Comparison of ENCODE assay signal across 14 cellular contexts in genomic region chr11:62487698-62488551, GRCh38. TPM values are rescaled to one million over a fixed set of nuclear protein-coding genes. Genes with fewer than 3 reads are reported as not detected.
DNase-seq lines count a peak whose midpoint lies in the region; ATAC-seq and TF ChIP-seq lines count a peak whose summit lies in the region.
"Had no signal": no experiment of that assay in that cellular context is flagged by ENCODE, and none has a peak within 500 bp of the region (broad histone marks: within the 10 kb centered on the region; RNA-seq: fewer than 3 reads in every experiment).

No MANE protein-coding gene starts in this region.

- H3K14ac ChIP-seq in IMR-90 (replicated peaks; ENCODE audit: low read depth, low read length): no peak overlapping the region

- H3K4me3 ChIP-seq in IMR-90 (ENCODE audit: insufficient read depth, low read depth, low read length): no peak overlapping the region
- H3K4me3 ChIP-seq: mucosa of descending colon, skin epidermis, transverse colon had no signal

- peaks cover 3% of the 10 kb centered on the region; the same call in 1 of the 2 replicates for H3K9me1 ChIP-seq in IMR-90 (ENCODE audit: insufficient read depth, low read length)

- H3K27me3 ChIP-seq in IMR-90 (ENCODE audit: control insufficient read depth, insufficient read depth, low read length): no peaks in the 10 kb centered on the region
- H3K27me3 ChIP-seq: transverse colon had no signal

- H3K27ac ChIP-seq in IMR-90 (ENCODE audit: insufficient read depth, low read length): no peak overlapping the region
- H3K27ac ChIP-seq: skin epidermis had no signal

- POLR2A ChIA-PET in IMR-90 (lab: Charles Lee; ENCODE audit: unreplicated experiment): interaction anchor here (0.6 kb wide), 2 partner anchors 87 to 832 kb away, joined by 3 to 8 read pairs; no protein-coding TSS in a partner anchor

- H3K36me3 Mint-ChIP-seq in T-helper 17 cell (ENCODE audit: low read depth) (peaks cover 10% of the 10 kb centered on the region), nephron progenitor cell (ENCODE audit: low read depth) (no peaks in the 10 kb centered on the region)
- H3K36me3 Mint-ChIP-seq: activated naive CD8-positive, alpha-beta T cell treated with anti-CD3 and anti-CD28 coated beads, Interleukin-2, amount 10 ng/mL, durations not matched to agents 7 days and 5 days had no signal

- in situ Hi-C loops in IMR-90 (cut with MboI; ENCODE audit: low sequenced_read_pairs): no loop called here

- H3K9me3 Mint-ChIP-seq in nephron progenitor cell: peaks cover 4% of the 10 kb centered on the region
- H3K9me3 Mint-ChIP-seq: activated naive CD8-positive, alpha-beta T cell treated with anti-CD3 and anti-CD28 coated beads, Interleukin-2, amount 10 ng/mL, durations not matched to agents 7 days and 5 days; activated T-cell treated with anti-CD3 and anti-CD28 coated beads, Interleukin-2, amount 50 U/mL, for 24 hours had no signal

- WGBS in IMR-90 (ENCODE audit: extremely low coverage in 2 of 2, insufficient read length in 1 of 2), 2 experiments: 25% methylated on average over 8 of the region's 19 CpGs; no CpG with 5 or more reads in 1 of the 2 experiments

- no peaks in the 10 kb centered on the region for H3K27me3 Mint-ChIP-seq in T-helper 17 cell
- peaks cover 3% of the 10 kb centered on the region for H3K27me3 Mint-ChIP-seq in nephron progenitor cell (ENCODE audit: low read depth, poor library complexity)
- H3K27me3 Mint-ChIP-seq: activated T-cell treated with anti-CD3 and anti-CD28 coated beads, Interleukin-2, amount 50 U/mL, for 24 hours had no signal

- no peak overlapping the region for H2BK15ac ChIP-seq in IMR-90 (ENCODE audit: low read depth, low read length)

- peak overlapping the region; percentile 49 for H3K27ac Mint-ChIP-seq in T-helper 17 cell
- H3K27ac Mint-ChIP-seq in nephron progenitor cell: peak overlapping the region; percentile 58
- H3K27ac Mint-ChIP-seq: activated naive CD8-positive, alpha-beta T cell treated with anti-CD3 and anti-CD28 coated beads, Interleukin-2, amount 10 ng/mL, durations not matched to agents 7 days and 5 days; activated T-cell treated with anti-CD3 and anti-CD28 coated beads, Interleukin-2, amount 50 U/mL, for 24 hours had no signal

- TF ChIP-seq CTCF in IMR-90 (conservative IDR thresholded peaks at IDR 0.05; ENCODE audit: low read depth, low read length): no peak
- no peak for TF ChIP-seq CTCF in nephron progenitor cell (IDR thresholded peaks at IDR 0.05)

- peak; percentile 79 for DNase-seq in DMS53 (lab: John Stamatoyannopoulos, UW)
- no peak for DNase-seq in IMR-90
- DNase-seq in T-helper 17 cell: no peak
- DNase-seq in nephron progenitor cell: no peak
- DNase-seq in SIG-M5 (lab: John Stamatoyannopoulos, UW): no peak
- DNase-seq in T-helper 1 cell: no peak
- DNase-seq: activated naive CD8-positive, alpha-beta T cell treated with anti-CD3 and anti-CD28 coated beads, Interleukin-2, amount 10 ng/mL, durations not matched to agents 7 days and 5 days; activated T-cell treated with anti-CD3 and anti-CD28 coated beads, Interleukin-2, amount 50 U/mL, for 24 hours; effector CD8-positive, alpha-beta T cell; mucosa of descending colon; NCI-H526 treated with DMSO at 0.1 percent for 48 hours; transverse colon had no signal

- H2AK5ac ChIP-seq in IMR-90 (ENCODE audit: low read depth, low read length): no peak overlapping the region

- H3K36me3 ChIP-seq in IMR-90 (ENCODE audit: control insufficient read depth, insufficient read depth, low read length): no peaks in the 10 kb centered on the region
- H3K36me3 ChIP-seq: transverse colon had no signal

- H2BK5ac ChIP-seq in IMR-90 (ENCODE audit: low read depth, low read length, poor library complexity, severe bottlenecking): no peak overlapping the region

- no peaks in the 10 kb centered on the region for H4K20me1 ChIP-seq in IMR-90 (ENCODE audit: insufficient read depth, low read length)

- peak overlapping the region in 1 of 2 experiments; percentile 54; a peak in 2 of 4 replicates for H4K8ac ChIP-seq in IMR-90 (ENCODE audit: low read depth in 2 of 2, low read length in 2 of 2)

- no peak for TF ChIP-seq POLR2A in IMR-90 (IDR thresholded peaks at IDR 0.05; ENCODE audit: low read depth, low read length)

- CTCF ChIA-PET in IMR-90 (lab: Yijun Ruan, JAX): interaction anchor here (1.4 kb wide), 1 partner anchor 63 kb away, joined by 6 read pairs; no protein-coding TSS in a partner anchor

- peaks cover 6% of the 10 kb centered on the region for H3K4me1 ChIP-seq in IMR-90 (ENCODE audit: control insufficient read depth, insufficient read depth, low read length)

- ATAC-seq in IMR-90 (ENCODE audit: low read depth): no peak
- ATAC-seq in T-helper 17 cell: no peak
- no peak for ATAC-seq in HG03108 (IDR thresholded peaks at IDR 0.05; ENCODE audit: unreplicated experiment)
- ATAC-seq: mucosa of descending colon had no signal

- intact Hi-C loops in IMR-90 (cut with micrococcal nuclease): no loop called here

- H3K79me1 ChIP-seq in IMR-90 (ENCODE audit: low read depth in 1 of 2, low read length in 2 of 2): no peaks in the 10 kb centered on the region

- no peak for TF ChIP-seq RAD21 in IMR-90 (IDR thresholded peaks at IDR 0.05; ENCODE audit: low read length)

- H3K23ac ChIP-seq in IMR-90 (ENCODE audit: low read depth, low read length): no peak overlapping the region

- H3K56ac ChIP-seq in IMR-90 (ENCODE audit: extremely low read depth, insufficient read depth, low read length): no peak overlapping the region

- no peak overlapping the region for H2AK9ac ChIP-seq in IMR-90 (replicated peaks; ENCODE audit: low read depth, low read length, poor library complexity)

- H3K4ac ChIP-seq in IMR-90 (ENCODE audit: low read depth, low read length): 0 out of 2 replicates have a peak overlapping the region, but pooled peaks have one; percentile 22

- peaks cover 13% of the 10 kb centered on the region for H3K4me1 Mint-ChIP-seq in T-helper 17 cell
- H3K4me1 Mint-ChIP-seq in nephron progenitor cell: peaks cover 30% of the 10 kb centered on the region

- dilution Hi-C loops in IMR-90 (cut with HindIII; ENCODE audit: low sequenced_read_pairs, unreplicated experiment): no loop called here

- H3K4me3 Mint-ChIP-seq in T-helper 17 cell (no peak overlapping the region), nephron progenitor cell (no peak overlapping the region)
- H3K4me3 Mint-ChIP-seq: activated naive CD8-positive, alpha-beta T cell treated with anti-CD3 and anti-CD28 coated beads, Interleukin-2, amount 10 ng/mL, durations not matched to agents 7 days and 5 days; activated T-cell treated with anti-CD3 and anti-CD28 coated beads, Interleukin-2, amount 50 U/mL, for 24 hours had no signal

- H4K5ac ChIP-seq in IMR-90 (ENCODE audit: low read depth, low read length): no peak overlapping the region

- H3K9me3 ChIP-seq in IMR-90 (ENCODE audit: control insufficient read depth, insufficient read depth, low read length) (no peaks in the 10 kb centered on the region), T-helper 17 cell (ENCODE audit: control insufficient read depth, low read length, poor library complexity, severe bottlenecking) (no peaks in the 10 kb centered on the region)
- H3K9me3 ChIP-seq: mucosa of descending colon, transverse colon had no signal

- H4K91ac ChIP-seq in IMR-90 (ENCODE audit: insufficient read depth, low read depth, low read length): no peak overlapping the region

- no peak overlapping the region; the same call in 1 of the 2 replicates for H3K4me2 ChIP-seq in IMR-90 (ENCODE audit: low read depth, low read length)

- H2AFZ ChIP-seq in IMR-90 (replicated peaks; ENCODE audit: low read length, poor library complexity): peak overlapping the region; percentile 12

- H3K18ac ChIP-seq in IMR-90 (ENCODE audit: low read depth, low read length): no peak overlapping the region

- no peak overlapping the region for H2BK120ac ChIP-seq in IMR-90 (ENCODE audit: low read depth, low read length)

- no TSS peak for BruUV-seq in IMR-90 (replicated peaks; lab: Mats Ljungman, UMichigan)

- H3K9ac ChIP-seq in IMR-90 (ENCODE audit: low read depth, low read length): no peak overlapping the region

- H2BK20ac ChIP-seq in IMR-90 (ENCODE audit: low read depth, low read length): no peak overlapping the region

TF ChIP-seq in IMR-90, 13 proteins besides CTCF, POLR2A, EP300 and RAD21:
- TF ChIP-seq MAFK (IDR thresholded peaks at IDR 0.05; ENCODE audit: low read depth, low read length) (no peak), RCOR1 (IDR thresholded peaks at IDR 0.05; ENCODE audit: insufficient replicate concordance, low read length) (no peak), MXI1 (IDR thresholded peaks at IDR 0.05; ENCODE audit: borderline replicate concordance, low read depth, low read length) (no peak), BHLHE40 (IDR thresholded peaks at IDR 0.05; ENCODE audit: low read depth, low read length) (no peak), SMC3 (IDR thresholded peaks at IDR 0.05; ENCODE audit: low read depth, low read length) (no peak), MAZ (IDR thresholded peaks at IDR 0.05; ENCODE audit: borderline replicate concordance, low read depth, low read length) (no peak), CEBPB (IDR thresholded peaks at IDR 0.05; ENCODE audit: low read depth, low read length) (no peak), ELK1 (IDR thresholded peaks at IDR 0.05; ENCODE audit: borderline replicate concordance, low read depth, low read length) (no peak), FOS (IDR thresholded peaks at IDR 0.05; ENCODE audit: low read depth, low read length) (no peak)
- TF ChIP-seq, protein P1, sequence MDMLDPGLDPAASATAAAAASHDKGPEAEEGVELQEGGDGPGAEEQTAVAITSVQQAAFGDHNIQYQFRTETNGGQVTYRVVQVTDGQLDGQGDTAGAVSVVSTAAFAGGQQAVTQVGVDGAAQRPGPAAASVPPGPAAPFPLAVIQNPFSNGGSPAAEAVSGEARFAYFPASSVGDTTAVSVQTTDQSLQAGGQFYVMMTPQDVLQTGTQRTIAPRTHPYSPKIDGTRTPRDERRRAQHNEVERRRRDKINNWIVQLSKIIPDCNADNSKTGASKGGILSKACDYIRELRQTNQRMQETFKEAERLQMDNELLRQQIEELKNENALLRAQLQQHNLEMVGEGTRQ (IDR thresholded peaks at IDR 0.05; ENCODE audit: low read depth, low read length): no peak
TF ChIP-seq in IMR-90: peak in this region for 0.

RNA-seq across cellular contexts. Expression of gene AHNAK, which starts 58.7 kb away (rescaled TPM):
- total RNA-seq in IMR-90 (2012; rRNA removed) (695 and 735 TPM in 2 replicates), T-helper 17 cell (100 to 1,000 TPM; 692 to 863 TPM)
- 80.7 and 95.1 TPM in 2 replicates for polyA plus RNA-seq in IMR-90 (2012; rRNA removed)
- 22.8 and 36.6 TPM in 2 replicates for polyA plus RNA-seq in IMR-90 (2012; cell fraction: cytosol; rRNA removed)
- 45.0 and 186 TPM in 2 replicates for polyA plus RNA-seq in IMR-90 (2012; cell fraction: nucleus; rRNA removed; ENCODE audit: low replicate concordance)
